Comparison of ENCODE assay signal across 8 cellular contexts in genomic region chr19:507286-508203, GRCh38. TPM values are rescaled to one million over a fixed set of nuclear protein-coding genes. Genes with fewer than 3 reads are reported as not detected.
DNase-seq lines count a peak whose midpoint lies in the region; ATAC-seq, FAIRE-seq and TF ChIP-seq lines count a peak whose summit lies in the region.

TPGS1 (plus strand) TSS chr19:507497; CDS start chr19:507507, 10 bp downstream.

- peaks cover 23% of the 10 kb centered on the region for H3K27me3 Mint-ChIP-seq in GM23338 (ENCODE audit: insufficient read depth, low read depth, poor library complexity)
- H3K27me3 Mint-ChIP-seq in activated naive CD8-positive, alpha-beta T cell: no peaks in the 10 kb centered on the region

- H3K27me3 ChIP-seq in GM23338 (ENCODE audit: insufficient read depth) (no peaks in the 10 kb centered on the region), pancreas (no peaks in the 10 kb centered on the region), tibial artery (no peaks in the 10 kb centered on the region)

- H3K36me3 ChIP-seq in GM23338 (ENCODE audit: insufficient read depth) (no peaks in the 10 kb centered on the region; the same call in 1 of the 2 replicates), pancreas (no peaks in the 10 kb centered on the region), tibial artery (peaks cover 0 to 9% (median 0%) of the 10 kb centered on the region in 3 donors)

- FAIRE-seq in pancreas (lab: Jason Lieb, UNC): no peak

- peak within 1 kb of the TSS; percentile 85 for H3K4me3 Mint-ChIP-seq in GM23338
- peak within 1 kb of the TSS; percentile 92 for H3K4me3 Mint-ChIP-seq in activated naive CD8-positive, alpha-beta T cell

- peak within 1 kb of the TSS; percentile 100 for H3K27ac Mint-ChIP-seq in GM23338
- peak within 1 kb of the TSS; percentile 100 for H3K27ac Mint-ChIP-seq in activated naive CD8-positive, alpha-beta T cell

- H3K9me2 ChIP-seq in GM23338 (ENCODE audit: insufficient read depth): no peaks in the 10 kb centered on the region

- TF ChIP-seq CTCF in GM23338 (conservative IDR thresholded peaks at IDR 0.05; ENCODE audit: low read depth in 2 of 2): no peak
- no peak for TF ChIP-seq CTCF in LNCaP clone FGC (IDR thresholded peaks at IDR 0.05; ENCODE audit: control insufficient read depth, extremely low read depth, insufficient read depth)
- TF ChIP-seq CTCF in pancreas (IDR thresholded peaks at IDR 0.05): no peak
- peak in 1 of 2 experiments; percentile 30 for TF ChIP-seq CTCF in tibial artery (IDR thresholded peaks at IDR 0.05)

- H3K4me3 ChIP-seq in GM23338 (peak within 1 kb of the TSS; percentile 81), LNCaP clone FGC (ENCODE audit: low read depth, low read length) (peak within 1 kb of the TSS; percentile 87), pancreas (peak within 1 kb of the TSS; percentile 71 to 100 (median 98)), tibial artery (peak within 1 kb of the TSS; percentile 91 to 95)

- 0 to 1% methylated on average over 72 to 81 of the region's 81 CpGs for WGBS in pancreas, 2 donors

- H4K20me1 ChIP-seq in GM23338 (replicated peaks; ENCODE audit: insufficient read depth): no peaks in the 10 kb centered on the region

- intact Hi-C loops in head of caudate nucleus (cut with DNase I) (loop anchor here (2.0 kb wide), 1 partner anchor 19 kb away; no protein-coding TSS in a partner anchor), pancreas (cut with DNase I) (no loop called here), tibial artery (cut with DNase I; ENCODE audit: low total_unique reads) (no loop called here)

- peak; percentile 97 for DNase-seq in GDM1 (lab: John Stamatoyannopoulos, UW)
- peak; percentile 93 for DNase-seq in GM23338 (ENCODE audit: low spot score)
- no peak for DNase-seq in LNCaP clone FGC (ENCODE audit: low read depth)
- peak; percentile 66 for DNase-seq in SKM-1 (lab: John Stamatoyannopoulos, UW; ENCODE audit: unreplicated experiment)
- DNase-seq in head of caudate nucleus: peak in 41 of 42 donors; percentile 63 to 100 (median 88)
- peak; percentile 59 to 97 (median 78) for DNase-seq in pancreas
- peak; percentile 71 to 85 for DNase-seq in tibial artery

- peak within 1 kb of the TSS; percentile 91 for H2AFZ ChIP-seq in GM23338

- H3K27ac ChIP-seq in GM23338 (ENCODE audit: low read depth): peak within 1 kb of the TSS; percentile 93
- H3K27ac ChIP-seq in pancreas: peak within 1 kb of the TSS; percentile 78 to 93 (median 86)
- H3K27ac ChIP-seq in tibial artery: peak within 1 kb of the TSS; percentile 92 to 94

- H3K9me3 ChIP-seq in pancreas: no peaks in the 10 kb centered on the region
- H3K9me3 ChIP-seq in tibial artery: no peaks in the 10 kb centered on the region

- peak; percentile 62 for ATAC-seq in GM23338
- peak; percentile 86 to 90 (median 88) for ATAC-seq in pancreas

- H3K4me2 ChIP-seq in GM23338: peak within 1 kb of the TSS; percentile 98

- H3K9me3 Mint-ChIP-seq in GM23338: peaks cover 12% of the 10 kb centered on the region
- H3K9me3 Mint-ChIP-seq in activated naive CD8-positive, alpha-beta T cell (ENCODE audit: low read depth): no peaks in the 10 kb centered on the region

- H3K4me1 ChIP-seq in GM23338 (ENCODE audit: insufficient read depth): peaks cover 13% of the 10 kb centered on the region; the same call in 1 of the 2 replicates
- H3K4me1 ChIP-seq in pancreas: peaks cover 4 to 9% (median 4%) of the 10 kb centered on the region in 3 donors
- peaks cover 0 to 20% (median 13%) of the 10 kb centered on the region in 4 donors for H3K4me1 ChIP-seq in tibial artery

- no peaks in the 10 kb centered on the region for H3K79me2 ChIP-seq in GM23338 (replicated peaks; ENCODE audit: insufficient read depth)

- 0 out of 2 replicates have a peak, but pooled peaks cover 14% of the 10 kb centered on the region for H3F3A ChIP-seq in GM23338 (replicated peaks; ENCODE audit: low read depth)

- peaks cover 20% of the 10 kb centered on the region for H3K4me1 Mint-ChIP-seq in GM23338
- H3K4me1 Mint-ChIP-seq in activated naive CD8-positive, alpha-beta T cell (ENCODE audit: low read depth): peaks cover 41% of the 10 kb centered on the region

- peaks cover 19% of the 10 kb centered on the region for H3K36me3 Mint-ChIP-seq in GM23338 (ENCODE audit: low read depth)
- H3K36me3 Mint-ChIP-seq in activated naive CD8-positive, alpha-beta T cell: no peaks in the 10 kb centered on the region

TF ChIP-seq in GM23338, 12 proteins besides CTCF, POLR2A, EP300 and RAD21 (continues in another document):
- no peak; the same call in 1 of the 2 replicates for TF ChIP-seq ZNF114 (CRISPR knock-in tag; IDR thresholded peaks at IDR 0.05)
- peak; percentile 97 for TF ChIP-seq ETS1 (IDR thresholded peaks at IDR 0.05)
- TF ChIP-seq NANOG (IDR thresholded peaks at IDR 0.05; ENCODE audit: borderline replicate concordance): no peak
- peak; percentile 60 for TF ChIP-seq CREB1 (CRISPR knock-in tag; IDR thresholded peaks at IDR 0.05; ENCODE audit: low read depth)
- no peak for TF ChIP-seq REST (IDR thresholded peaks at IDR 0.05; ENCODE audit: unreplicated experiment)
- TF ChIP-seq JUNB (IDR thresholded peaks at IDR 0.05; ENCODE audit: unreplicated experiment): no peak

RNA-seq across cellular contexts. Expression of gene TPGS1, which starts in this region (rescaled TPM):
- 29.0 and 38.4 TPM in 2 replicates for total RNA-seq in GM23338 (2014; rRNA removed; shearing (Covaris generic))
- 11.9 and 14.9 TPM in 2 replicates for polyA plus RNA-seq in GM23338 (2016; fragmentation: Nextera tagmentation; extraction: Ambion mirVana)
- 10 to 100 TPM in 4 of 6 donors, 1 to 10 TPM in 2; 8.8 to 16.2 (median 10.7) TPM for total RNA-seq in pancreas
- 10 to 100 TPM; 14.3 to 29.7 TPM for polyA plus RNA-seq in pancreas
